Comparison of ENCODE assay signal across 8 cellular contexts in the genomic region with DNA sequence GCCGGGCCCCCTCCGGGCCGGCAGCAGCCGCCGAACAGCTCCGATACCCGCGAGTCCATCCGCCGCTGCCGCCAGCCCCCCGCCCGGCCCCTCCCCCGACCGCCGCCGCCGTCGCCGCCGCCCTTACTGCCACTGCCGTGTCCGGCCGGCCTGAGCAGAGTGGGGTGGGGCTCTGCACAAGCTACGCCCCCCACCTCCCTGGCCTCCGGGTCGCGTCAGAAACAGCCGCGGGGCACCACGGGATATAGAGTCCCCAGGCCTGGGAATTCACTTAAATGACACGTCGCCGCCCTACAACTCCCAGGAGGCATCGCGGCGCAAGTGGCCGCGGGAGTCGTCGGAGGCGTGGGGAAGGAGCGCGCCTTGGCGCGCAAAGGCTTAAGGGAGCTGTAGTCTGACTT. TPM values are rescaled to one million over a fixed set of nuclear protein-coding genes. Genes with fewer than 3 reads are reported as not detected.
DNase-seq lines count a peak whose midpoint lies in the region; ATAC-seq and TF ChIP-seq lines count a peak whose summit lies in the region.

TSS of gene GTPBP2 (minus strand) at position 161 of the 401 bp plus-strand sequence. CDS start at position 59, 102 bp downstream.

- H3K79me2 ChIP-seq in parathyroid adenoma: no peaks in the 10 kb centered on the region

- peak within 1 kb of the TSS; percentile 92 for H2AFZ ChIP-seq in parathyroid adenoma

- peak; percentile 16 for TF ChIP-seq POLR2A in transverse colon (IDR thresholded peaks at IDR 0.05)

- H3K9ac ChIP-seq in parathyroid adenoma: peak within 1 kb of the TSS; percentile 49

- TF ChIP-seq CTCF in GM10266 (IDR thresholded peaks at IDR 0.05; ENCODE audit: control insufficient read depth, insufficient read depth, low read depth, missing control alignments) (no peak), parathyroid adenoma (IDR thresholded peaks at IDR 0.05) (no peak), transverse colon (IDR thresholded peaks at IDR 0.05) (no peak)

- intact Hi-C loops in Right ventricle myocardium superior (cut with DNase I) (no loop called here), transverse colon (cut with DNase I; ENCODE audit: low total_unique reads) (no loop called here)

- DNase-seq in GM10266 (ENCODE audit: extremely low spot score) (peak; percentile 96), NCI-H128 (lab: John Stamatoyannopoulos, UW; ENCODE audit: unreplicated experiment) (peak; percentile 96), SW 1271 (lab: John Stamatoyannopoulos, UW) (peak; percentile 96 to 97), Right ventricle myocardium superior (peak; percentile 100), transverse colon (peak; percentile 99)
- peak; percentile 89 for DNase-seq in activated naive CD8-positive, alpha-beta T cell treated with anti-CD3 and anti-CD28 coated beads, Interleukin-2, amount 50 U/mL, for 16 hours (ENCODE audit: low read depth, low spot score)

- peak within 1 kb of the TSS; percentile 79 for H3K4me3 ChIP-seq in parathyroid adenoma (ENCODE audit: low read depth, low read length)
- H3K4me3 ChIP-seq in transverse colon: peak within 1 kb of the TSS; percentile 92 to 99 (median 98)

- no peak for TF ChIP-seq EP300 in transverse colon (IDR thresholded peaks at IDR 0.05; ENCODE audit: low read depth)

- H3K36me3 ChIP-seq in parathyroid adenoma (ENCODE audit: control insufficient read depth, insufficient read depth, low read length) (no peaks in the 10 kb centered on the region), transverse colon (peaks cover 0 to 14% (median 0%) of the 10 kb centered on the region in 4 donors)

- no peaks in the 10 kb centered on the region for H3K27me3 ChIP-seq in parathyroid adenoma (ENCODE audit: control insufficient read depth, insufficient read depth, low read length)
- no peaks in the 10 kb centered on the region for H3K27me3 ChIP-seq in transverse colon

- peak within 1 kb of the TSS; percentile 93 for H3K27ac ChIP-seq in parathyroid adenoma
- H3K27ac ChIP-seq in transverse colon: peak within 1 kb of the TSS; percentile 97 to 100 (median 100)

- H3K9me3 ChIP-seq in parathyroid adenoma (ENCODE audit: control insufficient read depth, low read length) (no peaks in the 10 kb centered on the region), transverse colon (no peaks in the 10 kb centered on the region)

- H3K4me1 ChIP-seq in parathyroid adenoma (peaks cover 13% of the 10 kb centered on the region), transverse colon (peaks cover 10 to 29% (median 22%) of the 10 kb centered on the region in 4 donors)

- peak; percentile 85 for ATAC-seq in HG02678 (IDR thresholded peaks at IDR 0.05; ENCODE audit: unreplicated experiment)
- peak; percentile 90 for ATAC-seq in Right ventricle myocardium superior (ENCODE audit: poor library complexity)

- H3K4me2 ChIP-seq in parathyroid adenoma (ENCODE audit: low read length): peak within 1 kb of the TSS; percentile 83

- WGBS in transverse colon (ENCODE audit: low coverage in 1 of 2), 2 donors: 1% methylated on average over 41 of the region's 46 CpGs; no CpG with 5 or more reads in 1 of the 2 donors

- in situ Hi-C loops in transverse colon (cut with MboI; ENCODE audit: low pct_ligation_motif_present in 1 of 4, low pct_unique_long_range_greater_than_20kb in 1 of 4, low sequenced_read_pairs in 3 of 4): no loop called here

RNA-seq across cellular contexts. Expression of gene GTPBP2, which starts in this region (rescaled TPM):
- total RNA-seq in Right ventricle myocardium superior (25.1 TPM), transverse colon (100 to 1,000 TPM in 1 of 4 donors, 10 to 100 TPM in 3; 83.7 to 115 (median 86.8) TPM)

Comparison
In these comparisons a context has a peak if more than half of its experiments do, and no peak if none do; other contexts are left out.
1. Peak in every context shown above with its lines: DNase-seq, ATAC-seq, H3K4me3 ChIP-seq and H3K27ac ChIP-seq.